In the genomic region with DNA sequence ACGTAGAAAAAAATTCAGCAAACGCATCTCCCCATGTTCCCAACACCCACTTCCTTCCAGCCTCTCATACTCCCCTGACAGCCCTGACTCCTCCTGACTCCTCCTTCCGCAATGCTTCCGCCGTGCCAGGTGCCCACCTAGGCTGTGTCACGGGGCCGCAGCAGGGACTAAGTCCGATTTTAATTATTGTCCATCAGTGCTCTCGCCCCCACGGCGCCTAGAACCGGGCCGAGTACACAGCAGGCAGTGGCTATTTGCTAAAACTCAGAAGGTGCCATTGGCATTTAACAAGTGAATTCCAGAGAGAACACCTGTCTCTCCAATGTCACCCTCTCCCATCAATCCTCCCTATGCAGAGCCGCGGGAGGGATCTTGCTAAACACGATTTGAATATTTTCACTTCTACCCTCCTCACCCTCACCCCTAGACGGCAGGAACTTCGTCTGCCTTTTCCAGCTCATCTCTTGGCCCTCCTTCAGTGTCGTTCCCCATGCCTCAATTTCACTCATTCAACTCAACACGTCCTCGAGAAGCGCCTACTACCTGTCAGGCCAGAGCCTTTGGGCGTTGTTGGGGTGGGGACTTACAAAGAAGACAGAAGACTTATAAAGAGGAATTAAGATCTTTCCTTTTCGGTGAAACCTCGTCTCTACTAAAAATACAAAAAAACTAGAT, we compare ENCODE assay signal across 1 cellular context.
TF ChIP-seq lines count a peak whose summit lies in the region.

No MANE protein-coding gene starts in this region.

TF ChIP-seq in HepG2, 621 proteins besides CTCF, POLR2A, EP300 and RAD21:
- no peak for TF ChIP-seq TMF1 (CRISPR knock-in tag; IDR thresholded peaks at IDR 0.05; ENCODE audit: low read depth)
- TF ChIP-seq ZNF556 (CRISPR knock-in tag; IDR thresholded peaks at IDR 0.05; ENCODE audit: borderline replicate concordance), result no peak
- TF ChIP-seq ZEB1 (IDR thresholded peaks at IDR 0.05; ENCODE audit: insufficient replicate concordance, low read depth), result peak; percentile 11
- no peak for TF ChIP-seq ZNF235 (CRISPR knock-in tag; IDR thresholded peaks at IDR 0.05; ENCODE audit: borderline replicate concordance)
- no peak for TF ChIP-seq ASH2L (IDR thresholded peaks at IDR 0.05; ENCODE audit: insufficient read length, low read depth, low read length)
- peak; percentile 7; the same call in 1 of the 2 replicates for TF ChIP-seq ZNF441 (CRISPR knock-in tag; IDR thresholded peaks at IDR 0.05; ENCODE audit: borderline replicate concordance)
- TF ChIP-seq ZNF564 (CRISPR knock-in tag; IDR thresholded peaks at IDR 0.05), result peak; percentile 11; the same call in 1 of the 2 replicates
- TF ChIP-seq KDM5B (CRISPR knock-in tag; IDR thresholded peaks at IDR 0.05; ENCODE audit: borderline replicate concordance), result peak; percentile 45; the same call in 1 of the 2 replicates
- no peak for TF ChIP-seq FLYWCH1 (CRISPR knock-in tag; IDR thresholded peaks at IDR 0.05)
- TF ChIP-seq, protein P1, sequence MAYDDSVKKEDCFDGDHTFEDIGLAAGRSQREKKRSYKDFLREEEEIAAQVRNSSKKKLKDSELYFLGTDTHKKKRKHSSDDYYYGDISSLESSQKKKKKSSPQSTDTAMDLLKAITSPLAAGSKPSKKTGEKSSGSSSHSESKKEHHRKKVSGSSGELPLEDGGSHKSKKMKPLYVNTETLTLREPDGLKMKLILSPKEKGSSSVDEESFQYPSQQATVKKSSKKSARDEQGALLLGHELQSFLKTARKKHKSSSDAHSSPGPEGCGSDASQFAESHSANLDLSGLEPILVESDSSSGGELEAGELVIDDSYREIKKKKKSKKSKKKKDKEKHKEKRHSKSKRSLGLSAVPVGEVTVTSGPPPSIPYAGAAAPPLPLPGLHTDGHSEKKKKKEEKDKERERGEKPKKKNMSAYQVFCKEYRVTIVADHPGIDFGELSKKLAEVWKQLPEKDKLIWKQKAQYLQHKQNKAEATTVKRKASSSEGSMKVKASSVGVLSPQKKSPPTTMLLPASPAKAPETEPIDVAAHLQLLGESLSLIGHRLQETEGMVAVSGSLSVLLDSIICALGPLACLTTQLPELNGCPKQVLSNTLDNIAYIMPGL (CRISPR knock-in tag; IDR thresholded peaks at IDR 0.05; ENCODE audit: borderline replicate concordance in 1 of 2, low read depth in 1 of 2), result 0 out of 4 replicates have a peak, but pooled peaks of 1 of the 2 experiments have one; percentile 20
- TF ChIP-seq, protein P2, sequence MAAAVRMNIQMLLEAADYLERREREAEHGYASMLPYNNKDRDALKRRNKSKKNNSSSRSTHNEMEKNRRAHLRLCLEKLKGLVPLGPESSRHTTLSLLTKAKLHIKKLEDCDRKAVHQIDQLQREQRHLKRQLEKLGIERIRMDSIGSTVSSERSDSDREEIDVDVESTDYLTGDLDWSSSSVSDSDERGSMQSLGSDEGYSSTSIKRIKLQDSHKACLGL (CRISPR knock-in tag; IDR thresholded peaks at IDR 0.05), result 0 out of 2 replicates have a peak, but pooled peaks have one; percentile 41
- TF ChIP-seq, protein P3, sequence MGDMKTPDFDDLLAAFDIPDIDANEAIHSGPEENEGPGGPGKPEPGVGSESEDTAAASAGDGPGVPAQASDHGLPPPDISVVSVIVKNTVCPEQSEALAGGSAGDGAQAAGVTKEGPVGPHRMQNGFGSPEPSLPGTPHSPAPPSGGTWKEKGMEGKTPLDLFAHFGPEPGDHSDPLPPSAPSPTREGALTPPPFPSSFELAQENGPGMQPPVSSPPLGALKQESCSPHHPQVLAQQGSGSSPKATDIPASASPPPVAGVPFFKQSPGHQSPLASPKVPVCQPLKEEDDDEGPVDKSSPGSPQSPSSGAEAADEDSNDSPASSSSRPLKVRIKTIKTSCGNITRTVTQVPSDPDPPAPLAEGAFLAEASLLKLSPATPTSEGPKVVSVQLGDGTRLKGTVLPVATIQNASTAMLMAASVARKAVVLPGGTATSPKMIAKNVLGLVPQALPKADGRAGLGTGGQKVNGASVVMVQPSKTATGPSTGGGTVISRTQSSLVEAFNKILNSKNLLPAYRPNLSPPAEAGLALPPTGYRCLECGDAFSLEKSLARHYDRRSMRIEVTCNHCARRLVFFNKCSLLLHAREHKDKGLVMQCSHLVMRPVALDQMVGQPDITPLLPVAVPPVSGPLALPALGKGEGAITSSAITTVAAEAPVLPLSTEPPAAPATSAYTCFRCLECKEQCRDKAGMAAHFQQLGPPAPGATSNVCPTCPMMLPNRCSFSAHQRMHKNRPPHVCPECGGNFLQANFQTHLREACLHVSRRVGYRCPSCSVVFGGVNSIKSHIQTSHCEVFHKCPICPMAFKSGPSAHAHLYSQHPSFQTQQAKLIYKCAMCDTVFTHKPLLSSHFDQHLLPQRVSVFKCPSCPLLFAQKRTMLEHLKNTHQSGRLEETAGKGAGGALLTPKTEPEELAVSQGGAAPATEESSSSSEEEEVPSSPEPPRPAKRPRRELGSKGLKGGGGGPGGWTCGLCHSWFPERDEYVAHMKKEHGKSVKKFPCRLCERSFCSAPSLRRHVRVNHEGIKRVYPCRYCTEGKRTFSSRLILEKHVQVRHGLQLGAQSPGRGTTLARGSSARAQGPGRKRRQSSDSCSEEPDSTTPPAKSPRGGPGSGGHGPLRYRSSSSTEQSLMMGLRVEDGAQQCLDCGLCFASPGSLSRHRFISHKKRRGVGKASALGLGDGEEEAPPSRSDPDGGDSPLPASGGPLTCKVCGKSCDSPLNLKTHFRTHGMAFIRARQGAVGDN (CRISPR knock-in tag; IDR thresholded peaks at IDR 0.05), result peak; percentile 69
- TF ChIP-seq GTF3A (CRISPR knock-in tag; conservative IDR thresholded peaks at IDR 0.05), result 0 out of 2 replicates have a peak, but pooled peaks have one; percentile 4
- TF ChIP-seq KLF15 (CRISPR knock-in tag; IDR thresholded peaks at IDR 0.05; ENCODE audit: borderline replicate concordance), result 0 out of 2 replicates have a peak, but pooled peaks have one; percentile 70
- TF ChIP-seq POGZ (CRISPR knock-in tag; IDR thresholded peaks at IDR 0.05), result no peak
- TF ChIP-seq, protein P4, sequence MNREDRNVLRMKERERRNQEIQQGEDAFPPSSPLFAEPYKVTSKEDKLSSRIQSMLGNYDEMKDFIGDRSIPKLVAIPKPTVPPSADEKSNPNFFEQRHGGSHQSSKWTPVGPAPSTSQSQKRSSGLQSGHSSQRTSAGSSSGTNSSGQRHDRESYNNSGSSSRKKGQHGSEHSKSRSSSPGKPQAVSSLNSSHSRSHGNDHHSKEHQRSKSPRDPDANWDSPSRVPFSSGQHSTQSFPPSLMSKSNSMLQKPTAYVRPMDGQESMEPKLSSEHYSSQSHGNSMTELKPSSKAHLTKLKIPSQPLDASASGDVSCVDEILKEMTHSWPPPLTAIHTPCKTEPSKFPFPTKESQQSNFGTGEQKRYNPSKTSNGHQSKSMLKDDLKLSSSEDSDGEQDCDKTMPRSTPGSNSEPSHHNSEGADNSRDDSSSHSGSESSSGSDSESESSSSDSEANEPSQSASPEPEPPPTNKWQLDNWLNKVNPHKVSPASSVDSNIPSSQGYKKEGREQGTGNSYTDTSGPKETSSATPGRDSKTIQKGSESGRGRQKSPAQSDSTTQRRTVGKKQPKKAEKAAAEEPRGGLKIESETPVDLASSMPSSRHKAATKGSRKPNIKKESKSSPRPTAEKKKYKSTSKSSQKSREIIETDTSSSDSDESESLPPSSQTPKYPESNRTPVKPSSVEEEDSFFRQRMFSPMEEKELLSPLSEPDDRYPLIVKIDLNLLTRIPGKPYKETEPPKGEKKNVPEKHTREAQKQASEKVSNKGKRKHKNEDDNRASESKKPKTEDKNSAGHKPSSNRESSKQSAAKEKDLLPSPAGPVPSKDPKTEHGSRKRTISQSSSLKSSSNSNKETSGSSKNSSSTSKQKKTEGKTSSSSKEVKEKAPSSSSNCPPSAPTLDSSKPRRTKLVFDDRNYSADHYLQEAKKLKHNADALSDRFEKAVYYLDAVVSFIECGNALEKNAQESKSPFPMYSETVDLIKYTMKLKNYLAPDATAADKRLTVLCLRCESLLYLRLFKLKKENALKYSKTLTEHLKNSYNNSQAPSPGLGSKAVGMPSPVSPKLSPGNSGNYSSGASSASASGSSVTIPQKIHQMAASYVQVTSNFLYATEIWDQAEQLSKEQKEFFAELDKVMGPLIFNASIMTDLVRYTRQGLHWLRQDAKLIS (CRISPR knock-in tag; IDR thresholded peaks at IDR 0.05), result no peak
- TF ChIP-seq, protein P5, sequence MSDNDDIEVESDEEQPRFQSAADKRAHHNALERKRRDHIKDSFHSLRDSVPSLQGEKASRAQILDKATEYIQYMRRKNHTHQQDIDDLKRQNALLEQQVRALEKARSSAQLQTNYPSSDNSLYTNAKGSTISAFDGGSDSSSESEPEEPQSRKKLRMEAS (IDR thresholded peaks at IDR 0.05), result peak; percentile 29
- TF ChIP-seq ZNF263 (CRISPR knock-in tag; IDR thresholded peaks at IDR 0.05), result peak; percentile 33; the same call in 1 of the 2 replicates
- TF ChIP-seq, protein P6, sequence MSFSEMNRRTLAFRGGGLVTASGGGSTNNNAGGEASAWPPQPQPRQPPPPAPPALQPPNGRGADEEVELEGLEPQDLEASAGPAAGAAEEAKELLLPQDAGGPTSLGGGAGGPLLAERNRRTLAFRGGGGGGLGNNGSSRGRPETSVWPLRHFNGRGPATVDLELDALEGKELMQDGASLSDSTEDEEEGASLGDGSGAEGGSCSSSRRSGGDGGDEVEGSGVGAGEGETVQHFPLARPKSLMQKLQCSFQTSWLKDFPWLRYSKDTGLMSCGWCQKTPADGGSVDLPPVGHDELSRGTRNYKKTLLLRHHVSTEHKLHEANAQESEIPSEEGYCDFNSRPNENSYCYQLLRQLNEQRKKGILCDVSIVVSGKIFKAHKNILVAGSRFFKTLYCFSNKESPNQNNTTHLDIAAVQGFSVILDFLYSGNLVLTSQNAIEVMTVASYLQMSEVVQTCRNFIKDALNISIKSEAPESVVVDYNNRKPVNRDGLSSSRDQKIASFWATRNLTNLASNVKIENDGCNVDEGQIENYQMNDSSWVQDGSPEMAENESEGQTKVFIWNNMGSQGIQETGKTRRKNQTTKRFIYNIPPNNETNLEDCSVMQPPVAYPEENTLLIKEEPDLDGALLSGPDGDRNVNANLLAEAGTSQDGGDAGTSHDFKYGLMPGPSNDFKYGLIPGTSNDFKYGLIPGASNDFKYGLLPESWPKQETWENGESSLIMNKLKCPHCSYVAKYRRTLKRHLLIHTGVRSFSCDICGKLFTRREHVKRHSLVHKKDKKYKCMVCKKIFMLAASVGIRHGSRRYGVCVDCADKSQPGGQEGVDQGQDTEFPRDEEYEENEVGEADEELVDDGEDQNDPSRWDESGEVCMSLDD (CRISPR knock-in tag; IDR thresholded peaks at IDR 0.05; ENCODE audit: borderline replicate concordance), result no peak
- TF ChIP-seq, protein P7, sequence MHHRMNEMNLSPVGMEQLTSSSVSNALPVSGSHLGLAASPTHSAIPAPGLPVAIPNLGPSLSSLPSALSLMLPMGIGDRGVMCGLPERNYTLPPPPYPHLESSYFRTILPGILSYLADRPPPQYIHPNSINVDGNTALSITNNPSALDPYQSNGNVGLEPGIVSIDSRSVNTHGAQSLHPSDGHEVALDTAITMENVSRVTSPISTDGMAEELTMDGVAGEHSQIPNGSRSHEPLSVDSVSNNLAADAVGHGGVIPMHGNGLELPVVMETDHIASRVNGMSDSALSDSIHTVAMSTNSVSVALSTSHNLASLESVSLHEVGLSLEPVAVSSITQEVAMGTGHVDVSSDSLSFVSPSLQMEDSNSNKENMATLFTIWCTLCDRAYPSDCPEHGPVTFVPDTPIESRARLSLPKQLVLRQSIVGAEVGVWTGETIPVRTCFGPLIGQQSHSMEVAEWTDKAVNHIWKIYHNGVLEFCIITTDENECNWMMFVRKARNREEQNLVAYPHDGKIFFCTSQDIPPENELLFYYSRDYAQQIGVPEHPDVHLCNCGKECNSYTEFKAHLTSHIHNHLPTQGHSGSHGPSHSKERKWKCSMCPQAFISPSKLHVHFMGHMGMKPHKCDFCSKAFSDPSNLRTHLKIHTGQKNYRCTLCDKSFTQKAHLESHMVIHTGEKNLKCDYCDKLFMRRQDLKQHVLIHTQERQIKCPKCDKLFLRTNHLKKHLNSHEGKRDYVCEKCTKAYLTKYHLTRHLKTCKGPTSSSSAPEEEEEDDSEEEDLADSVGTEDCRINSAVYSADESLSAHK (CRISPR knock-in tag; IDR thresholded peaks at IDR 0.05; ENCODE audit: borderline replicate concordance), result no peak
- no peak for TF ChIP-seq ZNF30 (CRISPR knock-in tag; IDR thresholded peaks at IDR 0.05)
- TF ChIP-seq HNF4G (IDR thresholded peaks at IDR 0.05; ENCODE audit: borderline replicate concordance, low read depth, low read length), result no peak
- no peak for TF ChIP-seq HNF4G (CRISPR knock-in tag; IDR thresholded peaks at IDR 0.05; ENCODE audit: borderline replicate concordance, low read depth)
- peak; percentile 11; the same call in 1 of the 2 replicates for TF ChIP-seq ZBTB7A (CRISPR knock-in tag; IDR thresholded peaks at IDR 0.05)
- TF ChIP-seq PAWR (CRISPR knock-in tag; IDR thresholded peaks at IDR 0.05; ENCODE audit: borderline replicate concordance), result 0 out of 2 replicates have a peak, but pooled peaks have one; percentile 23
- no peak for TF ChIP-seq ARNTL (CRISPR knock-in tag; IDR thresholded peaks at IDR 0.05)
- TF ChIP-seq, protein P8, sequence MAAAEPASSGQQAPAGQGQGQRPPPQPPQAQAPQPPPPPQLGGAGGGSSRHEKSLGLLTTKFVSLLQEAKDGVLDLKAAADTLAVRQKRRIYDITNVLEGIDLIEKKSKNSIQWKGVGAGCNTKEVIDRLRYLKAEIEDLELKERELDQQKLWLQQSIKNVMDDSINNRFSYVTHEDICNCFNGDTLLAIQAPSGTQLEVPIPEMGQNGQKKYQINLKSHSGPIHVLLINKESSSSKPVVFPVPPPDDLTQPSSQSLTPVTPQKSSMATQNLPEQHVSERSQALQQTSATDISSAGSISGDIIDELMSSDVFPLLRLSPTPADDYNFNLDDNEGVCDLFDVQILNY (CRISPR knock-in tag; conservative IDR thresholded peaks at IDR 0.05), result no peak
